1 cellular context compared by ENCODE assay signal in genomic region chr5:109485030-109485429, GRCh38.
TF ChIP-seq lines count a peak whose summit lies in the region.

No MANE protein-coding gene starts in this region.

TF ChIP-seq in HepG2, 621 proteins besides CTCF, POLR2A, EP300 and RAD21 (continued from another document and continues in another):
- TF ChIP-seq ZBTB37 (CRISPR knock-in tag; IDR thresholded peaks at IDR 0.05) (0 out of 2 replicates have a peak, but pooled peaks have one; percentile 37), DNMT1 (CRISPR knock-in tag; IDR thresholded peaks at IDR 0.05) (no peak), RFX5 (IDR thresholded peaks at IDR 0.05; ENCODE audit: low read depth, low read length) (no peak), ZNF558 (CRISPR knock-in tag; IDR thresholded peaks at IDR 0.05; ENCODE audit: borderline replicate concordance) (no peak), MAFK (conservative IDR thresholded peaks at IDR 0.05 in 1 of 2, IDR thresholded peaks at IDR 0.05 in 1 of 2; ENCODE audit: low read length in 2 of 2) (no peak), DMAP1 (CRISPR knock-in tag; IDR thresholded peaks at IDR 0.05) (0 out of 2 replicates have a peak, but pooled peaks have one; percentile 13), ZNF317 (CRISPR knock-in tag; IDR thresholded peaks at IDR 0.05) (peak; percentile 60; the same call in 1 of the 2 replicates), TARDBP (CRISPR knock-in tag; IDR thresholded peaks at IDR 0.05) (peak; percentile 73; the same call in 1 of the 2 replicates), ZNF776 (CRISPR knock-in tag; IDR thresholded peaks at IDR 0.05) (no peak), TBX3 (IDR thresholded peaks at IDR 0.05; ENCODE audit: borderline replicate concordance) (no peak), IKZF1 (IDR thresholded peaks at IDR 0.05) (no peak), ZFP90 (CRISPR knock-in tag; IDR thresholded peaks at IDR 0.05; ENCODE audit: borderline replicate concordance) (peak; percentile 30; the same call in 1 of the 2 replicates), ZNF431 (CRISPR knock-in tag; IDR thresholded peaks at IDR 0.05; ENCODE audit: borderline replicate concordance, low read depth) (peak; percentile 35; the same call in 1 of the 2 replicates), YEATS2 (CRISPR knock-in tag; IDR thresholded peaks at IDR 0.05; ENCODE audit: borderline replicate concordance) (peak; percentile 53; the same call in 1 of the 2 replicates), YY1 (IDR thresholded peaks at IDR 0.05; ENCODE audit: insufficient read depth, insufficient replicate concordance, low read depth, low read length) (peak; percentile 53), SOX5 (CRISPR knock-in tag; IDR thresholded peaks at IDR 0.05; ENCODE audit: borderline replicate concordance) (peak; percentile 88; the same call in 1 of the 2 replicates), POGK (CRISPR knock-in tag; conservative IDR thresholded peaks at IDR 0.05) (0 out of 2 replicates have a peak, but pooled peaks have one; percentile 53), ZNF160 (CRISPR knock-in tag; IDR thresholded peaks at IDR 0.05) (peak; percentile 57; the same call in 1 of the 2 replicates), TCF7L2 (IDR thresholded peaks at IDR 0.05; ENCODE audit: low read depth, low read length) (no peak), LCORL (IDR thresholded peaks at IDR 0.05) (peak; percentile 89), LCORL (CRISPR knock-in tag; IDR thresholded peaks at IDR 0.05) (peak; percentile 84), ZNF230 (CRISPR knock-in tag; IDR thresholded peaks at IDR 0.05) (no peak), FOSL2 (CRISPR knock-in tag; IDR thresholded peaks at IDR 0.05) (peak; percentile 75), KDM6A (CRISPR knock-in tag; IDR thresholded peaks at IDR 0.05; ENCODE audit: low read depth) (peak; percentile 32; the same call in 1 of the 2 replicates), CSRNP2 (CRISPR knock-in tag; conservative IDR thresholded peaks at IDR 0.05; ENCODE audit: low read depth) (no peak), THAP11 (CRISPR knock-in tag; IDR thresholded peaks at IDR 0.05) (peak; percentile 58), ZNF354B (CRISPR knock-in tag; IDR thresholded peaks at IDR 0.05) (no peak), ZNF713 (CRISPR knock-in tag; IDR thresholded peaks at IDR 0.05) (no peak), TRIM24 (CRISPR knock-in tag; IDR thresholded peaks at IDR 0.05) (no peak), ZNF563 (CRISPR knock-in tag; IDR thresholded peaks at IDR 0.05) (peak; percentile 36; the same call in 1 of the 2 replicates), ZNF383 (CRISPR knock-in tag; IDR thresholded peaks at IDR 0.05; ENCODE audit: borderline replicate concordance) (no peak), NONO (IDR thresholded peaks at IDR 0.05) (no peak), NONO (CRISPR knock-in tag; conservative IDR thresholded peaks at IDR 0.05) (peak; percentile 44), ZNF704 (CRISPR knock-in tag; IDR thresholded peaks at IDR 0.05; ENCODE audit: borderline replicate concordance) (no peak), TBX2 (CRISPR knock-in tag; IDR thresholded peaks at IDR 0.05; ENCODE audit: borderline replicate concordance) (peak; percentile 73; the same call in 1 of the 2 replicates), DNMT3B (CRISPR knock-in tag; conservative IDR thresholded peaks at IDR 0.05) (0 out of 2 replicates have a peak, but pooled peaks have one; percentile 53), TBP (CRISPR knock-in tag; IDR thresholded peaks at IDR 0.05) (no peak), NFAT5 (CRISPR knock-in tag; IDR thresholded peaks at IDR 0.05) (no peak), ZNF101 (CRISPR knock-in tag; IDR thresholded peaks at IDR 0.05; ENCODE audit: borderline replicate concordance, low read depth) (no peak), SNAI1 (CRISPR knock-in tag; IDR thresholded peaks at IDR 0.05; ENCODE audit: borderline replicate concordance) (no peak), ZNF619 (CRISPR knock-in tag; IDR thresholded peaks at IDR 0.05) (no peak), NFIB (CRISPR knock-in tag; IDR thresholded peaks at IDR 0.05; ENCODE audit: borderline replicate concordance) (no peak)
- TF ChIP-seq, protein P1, sequence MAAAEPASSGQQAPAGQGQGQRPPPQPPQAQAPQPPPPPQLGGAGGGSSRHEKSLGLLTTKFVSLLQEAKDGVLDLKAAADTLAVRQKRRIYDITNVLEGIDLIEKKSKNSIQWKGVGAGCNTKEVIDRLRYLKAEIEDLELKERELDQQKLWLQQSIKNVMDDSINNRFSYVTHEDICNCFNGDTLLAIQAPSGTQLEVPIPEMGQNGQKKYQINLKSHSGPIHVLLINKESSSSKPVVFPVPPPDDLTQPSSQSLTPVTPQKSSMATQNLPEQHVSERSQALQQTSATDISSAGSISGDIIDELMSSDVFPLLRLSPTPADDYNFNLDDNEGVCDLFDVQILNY (CRISPR knock-in tag; conservative IDR thresholded peaks at IDR 0.05): no peak
- TF ChIP-seq, protein P2, sequence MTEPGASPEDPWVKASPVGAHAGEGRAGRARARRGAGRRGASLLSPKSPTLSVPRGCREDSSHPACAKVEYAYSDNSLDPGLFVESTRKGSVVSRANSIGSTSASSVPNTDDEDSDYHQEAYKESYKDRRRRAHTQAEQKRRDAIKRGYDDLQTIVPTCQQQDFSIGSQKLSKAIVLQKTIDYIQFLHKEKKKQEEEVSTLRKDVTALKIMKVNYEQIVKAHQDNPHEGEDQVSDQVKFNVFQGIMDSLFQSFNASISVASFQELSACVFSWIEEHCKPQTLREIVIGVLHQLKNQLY (CRISPR knock-in tag; IDR thresholded peaks at IDR 0.05): peak; percentile 98
- TF ChIP-seq, protein P3, sequence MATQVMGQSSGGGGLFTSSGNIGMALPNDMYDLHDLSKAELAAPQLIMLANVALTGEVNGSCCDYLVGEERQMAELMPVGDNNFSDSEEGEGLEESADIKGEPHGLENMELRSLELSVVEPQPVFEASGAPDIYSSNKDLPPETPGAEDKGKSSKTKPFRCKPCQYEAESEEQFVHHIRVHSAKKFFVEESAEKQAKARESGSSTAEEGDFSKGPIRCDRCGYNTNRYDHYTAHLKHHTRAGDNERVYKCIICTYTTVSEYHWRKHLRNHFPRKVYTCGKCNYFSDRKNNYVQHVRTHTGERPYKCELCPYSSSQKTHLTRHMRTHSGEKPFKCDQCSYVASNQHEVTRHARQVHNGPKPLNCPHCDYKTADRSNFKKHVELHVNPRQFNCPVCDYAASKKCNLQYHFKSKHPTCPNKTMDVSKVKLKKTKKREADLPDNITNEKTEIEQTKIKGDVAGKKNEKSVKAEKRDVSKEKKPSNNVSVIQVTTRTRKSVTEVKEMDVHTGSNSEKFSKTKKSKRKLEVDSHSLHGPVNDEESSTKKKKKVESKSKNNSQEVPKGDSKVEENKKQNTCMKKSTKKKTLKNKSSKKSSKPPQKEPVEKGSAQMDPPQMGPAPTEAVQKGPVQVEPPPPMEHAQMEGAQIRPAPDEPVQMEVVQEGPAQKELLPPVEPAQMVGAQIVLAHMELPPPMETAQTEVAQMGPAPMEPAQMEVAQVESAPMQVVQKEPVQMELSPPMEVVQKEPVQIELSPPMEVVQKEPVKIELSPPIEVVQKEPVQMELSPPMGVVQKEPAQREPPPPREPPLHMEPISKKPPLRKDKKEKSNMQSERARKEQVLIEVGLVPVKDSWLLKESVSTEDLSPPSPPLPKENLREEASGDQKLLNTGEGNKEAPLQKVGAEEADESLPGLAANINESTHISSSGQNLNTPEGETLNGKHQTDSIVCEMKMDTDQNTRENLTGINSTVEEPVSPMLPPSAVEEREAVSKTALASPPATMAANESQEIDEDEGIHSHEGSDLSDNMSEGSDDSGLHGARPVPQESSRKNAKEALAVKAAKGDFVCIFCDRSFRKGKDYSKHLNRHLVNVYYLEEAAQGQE (IDR thresholded peaks at IDR 0.05; ENCODE audit: borderline replicate concordance in 1 of 2, low read depth in 1 of 2, low read length in 2 of 2): peak in 1 of 2 experiments; percentile 42; a peak in 1 of 4 replicates
- TF ChIP-seq, protein P4, sequence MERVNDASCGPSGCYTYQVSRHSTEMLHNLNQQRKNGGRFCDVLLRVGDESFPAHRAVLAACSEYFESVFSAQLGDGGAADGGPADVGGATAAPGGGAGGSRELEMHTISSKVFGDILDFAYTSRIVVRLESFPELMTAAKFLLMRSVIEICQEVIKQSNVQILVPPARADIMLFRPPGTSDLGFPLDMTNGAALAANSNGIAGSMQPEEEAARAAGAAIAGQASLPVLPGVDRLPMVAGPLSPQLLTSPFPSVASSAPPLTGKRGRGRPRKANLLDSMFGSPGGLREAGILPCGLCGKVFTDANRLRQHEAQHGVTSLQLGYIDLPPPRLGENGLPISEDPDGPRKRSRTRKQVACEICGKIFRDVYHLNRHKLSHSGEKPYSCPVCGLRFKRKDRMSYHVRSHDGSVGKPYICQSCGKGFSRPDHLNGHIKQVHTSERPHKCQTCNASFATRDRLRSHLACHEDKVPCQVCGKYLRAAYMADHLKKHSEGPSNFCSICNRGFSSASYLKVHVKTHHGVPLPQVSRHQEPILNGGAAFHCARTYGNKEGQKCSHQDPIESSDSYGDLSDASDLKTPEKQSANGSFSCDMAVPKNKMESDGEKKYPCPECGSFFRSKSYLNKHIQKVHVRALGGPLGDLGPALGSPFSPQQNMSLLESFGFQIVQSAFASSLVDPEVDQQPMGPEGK (CRISPR knock-in tag; IDR thresholded peaks at IDR 0.05): no peak
